In genomic region chr16:57694556-57695377, GRCh38 we compare ENCODE assay signal across 8 cellular contexts. TPM values are rescaled to one million over a fixed set of nuclear protein-coding genes. Genes with fewer than 3 reads are reported as not detected.
DNase-seq lines count a peak whose midpoint lies in the region; ATAC-seq and TF ChIP-seq lines count a peak whose summit lies in the region.

Gene DRC7 (plus strand): TSS chr16:57694806. CDS start chr16:57697950, 3,144 bp downstream.

- peak within 1 kb of the TSS; percentile 55 for H3K4me3 Mint-ChIP-seq in activated naive CD8-positive, alpha-beta T cell treated with anti-CD3 and anti-CD28 coated beads for 36 hours

- peaks cover 14% of the 10 kb centered on the region for H3K4me1 Mint-ChIP-seq in activated naive CD8-positive, alpha-beta T cell treated with anti-CD3 and anti-CD28 coated beads for 36 hours

- DNase-seq in DMS153 (lab: John Stamatoyannopoulos, UW) (peak; percentile 60), HEK293T (ENCODE audit: extremely low spot score) (peak; percentile 70), NCI-H69 (lab: John Stamatoyannopoulos, UW) (peak; percentile 59), heart right ventricle (peak in 1 of 2 donors; percentile 39), trophoblast cell (peak in 1 of 2 donors; percentile 27), GOT3 (lab: John Stamatoyannopoulos, UW) (no peak)
- peak; percentile 14 for DNase-seq in activated naive CD8-positive, alpha-beta T cell treated with anti-CD3 and anti-CD28 coated beads for 36 hours

- peak within 1 kb of the TSS; percentile 16 for H4K8ac ChIP-seq in trophoblast cell (ENCODE audit: low read depth, low read length)

- H3K27me3 ChIP-seq in heart right ventricle (peaks cover 0 to 18% (median 0%) of the 10 kb centered on the region in 7 donors), trophoblast cell (ENCODE audit: insufficient read depth, low read length) (no peaks in the 10 kb centered on the region)

- H3K4me1 ChIP-seq in heart right ventricle (peaks cover 0 to 18% (median 0%) of the 10 kb centered on the region in 9 donors), trophoblast cell (ENCODE audit: control insufficient read depth in 1 of 2, insufficient read depth in 2 of 2, low read length in 2 of 2) (peaks cover 5% of the 10 kb centered on the region in 2 experiments)

- WGBS in heart right ventricle, 2 donors, result 38 to 41% methylated on average over 10 of the region's 10 CpGs
- no CpG with 5 or more reads among the region's 10 CpGs for WGBS in trophoblast cell (ENCODE audit: extremely low coverage, insufficient coverage, insufficient read length)

- no peaks in the 10 kb centered on the region for H3K27me3 Mint-ChIP-seq in activated naive CD8-positive, alpha-beta T cell treated with anti-CD3 and anti-CD28 coated beads for 36 hours

- POLR2A ChIA-PET in HEK293T (lab: Yijun Ruan, JAX), result no interaction called here

- CTCF ChIA-PET in HEK293T (lab: Yijun Ruan, JAX), result no interaction called here

- no peak within 1 kb of the TSS for H2BK12ac ChIP-seq in trophoblast cell (ENCODE audit: low read length)

- H3K9me3 Mint-ChIP-seq in activated naive CD8-positive, alpha-beta T cell treated with anti-CD3 and anti-CD28 coated beads for 36 hours, result no peaks in the 10 kb centered on the region

- H3K4me2 ChIP-seq in trophoblast cell (ENCODE audit: low read length), result peak within 1 kb of the TSS; percentile 75

- H3K4ac ChIP-seq in trophoblast cell (ENCODE audit: low read depth, low read length), result no peak within 1 kb of the TSS

- intact Hi-C loops in heart right ventricle (cut with DNase I), result no loop called here

- ATAC-seq in heart right ventricle, result peak in 7 of 8 donors; percentile 25 to 66 (median 40)
- no peak for ATAC-seq in GM19395 (IDR thresholded peaks at IDR 0.05; ENCODE audit: unreplicated experiment)

- H3K9me3 ChIP-seq in heart right ventricle (no peaks in the 10 kb centered on the region), trophoblast cell (ENCODE audit: insufficient read depth, low read depth, low read length) (peaks cover 2% of the 10 kb centered on the region)

- H3K9ac ChIP-seq in trophoblast cell (ENCODE audit: low read length), result no peak within 1 kb of the TSS

- TF ChIP-seq CTCF in heart right ventricle (IDR thresholded peaks at IDR 0.05), result no peak

- no peaks in the 10 kb centered on the region for H3K36me3 ChIP-seq in heart right ventricle
- no peaks in the 10 kb centered on the region for H3K36me3 ChIP-seq in trophoblast cell (ENCODE audit: control insufficient read depth in 1 of 2, insufficient read depth in 2 of 2, low read length in 2 of 2)

- no peaks in the 10 kb centered on the region for H3K79me2 ChIP-seq in trophoblast cell (ENCODE audit: control insufficient read depth, insufficient read depth, low read length, poor library complexity)

- H3K27ac Mint-ChIP-seq in activated naive CD8-positive, alpha-beta T cell treated with anti-CD3 and anti-CD28 coated beads for 36 hours, result no peak within 1 kb of the TSS

- H3K4me3 ChIP-seq in heart right ventricle (peak within 1 kb of the TSS in 3 of 10 donors; percentile 22 to 36 (median 22)), trophoblast cell (ENCODE audit: low read depth, low read length) (no peak within 1 kb of the TSS)

- H2BK5ac ChIP-seq in trophoblast cell (ENCODE audit: low read depth, low read length, poor library complexity), result no peak within 1 kb of the TSS

- H2BK120ac ChIP-seq in trophoblast cell (ENCODE audit: insufficient read depth, low read length, poor library complexity), result no peak within 1 kb of the TSS

- peak within 1 kb of the TSS; percentile 31 for H2AFZ ChIP-seq in trophoblast cell (ENCODE audit: insufficient read depth, low read length, poor library complexity)

- H3K23ac ChIP-seq in trophoblast cell (ENCODE audit: low read length), result no peak within 1 kb of the TSS

- H3K27ac ChIP-seq in heart right ventricle, result peak within 1 kb of the TSS in 1 of 10 donors; percentile 74
- no peak within 1 kb of the TSS for H3K27ac ChIP-seq in trophoblast cell (ENCODE audit: low read depth, low read length)

- no peak within 1 kb of the TSS for H3K18ac ChIP-seq in trophoblast cell (ENCODE audit: low read length)

- H4K91ac ChIP-seq in trophoblast cell (ENCODE audit: low read depth, low read length), result no peak within 1 kb of the TSS

- H3K36me3 Mint-ChIP-seq in activated naive CD8-positive, alpha-beta T cell treated with anti-CD3 and anti-CD28 coated beads for 36 hours, result no peaks in the 10 kb centered on the region

- peaks cover under 1% of the 10 kb centered on the region for H3K79me1 ChIP-seq in trophoblast cell (ENCODE audit: low read length)

- H4K12ac ChIP-seq in trophoblast cell (ENCODE audit: low read depth, low read length), result no peak within 1 kb of the TSS

- H2AK5ac ChIP-seq in trophoblast cell (ENCODE audit: low read length), result no peak within 1 kb of the TSS

- H3K14ac ChIP-seq in trophoblast cell (ENCODE audit: low read length), result no peak within 1 kb of the TSS

TF ChIP-seq in HEK293T, 16 proteins besides CTCF, POLR2A, EP300 and RAD21:
- TF ChIP-seq FOXA1 (IDR thresholded peaks at IDR 0.05), result no peak
- TF ChIP-seq, protein P1, sequence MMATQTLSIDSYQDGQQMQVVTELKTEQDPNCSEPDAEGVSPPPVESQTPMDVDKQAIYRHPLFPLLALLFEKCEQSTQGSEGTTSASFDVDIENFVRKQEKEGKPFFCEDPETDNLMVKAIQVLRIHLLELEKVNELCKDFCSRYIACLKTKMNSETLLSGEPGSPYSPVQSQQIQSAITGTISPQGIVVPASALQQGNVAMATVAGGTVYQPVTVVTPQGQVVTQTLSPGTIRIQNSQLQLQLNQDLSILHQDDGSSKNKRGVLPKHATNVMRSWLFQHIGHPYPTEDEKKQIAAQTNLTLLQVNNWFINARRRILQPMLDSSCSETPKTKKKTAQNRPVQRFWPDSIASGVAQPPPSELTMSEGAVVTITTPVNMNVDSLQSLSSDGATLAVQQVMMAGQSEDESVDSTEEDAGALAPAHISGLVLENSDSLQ (IDR thresholded peaks at IDR 0.05), result no peak
- TF ChIP-seq LEF1 (IDR thresholded peaks at IDR 0.05; ENCODE audit: borderline replicate concordance), result no peak
- TF ChIP-seq HDGF (IDR thresholded peaks at IDR 0.05; ENCODE audit: borderline replicate concordance), result no peak
- TF ChIP-seq L3MBTL2 (conservative IDR thresholded peaks at IDR 0.05), result no peak
- no peak for TF ChIP-seq ELF4 (IDR thresholded peaks at IDR 0.05)
- no peak for TF ChIP-seq BHLHE40 (IDR thresholded peaks at IDR 0.05; ENCODE audit: borderline replicate concordance)
- no peak for TF ChIP-seq ZNF384 (IDR thresholded peaks at IDR 0.05)
- TF ChIP-seq SUZ12 (IDR thresholded peaks at IDR 0.05), result no peak
TF ChIP-seq in HEK293T: peak in this region for 0.

RNA-seq across cellular contexts. Expression of gene DRC7, which starts in this region (rescaled TPM):
- total RNA-seq in activated naive CD8-positive, alpha-beta T cell treated with anti-CD3 and anti-CD28 coated beads for 36 hours, result not detected
- total RNA-seq in heart right ventricle, result under 1 TPM in 1 of 10 donors, not detected in 9; 0.09 TPM
- polyA plus RNA-seq in heart right ventricle, result not detected
- polyA plus RNA-seq in trophoblast cell (2013), result 0.06 and 0.19 TPM in 2 replicates

Comparison
In these comparisons a context has a peak if more than half of its experiments do, and no peak if none do; other contexts are left out.
1. Peak in DNase-seq in activated naive CD8-positive, alpha-beta T cell treated with anti-CD3 and anti-CD28 coated beads for 36 hours; RNA of the gene not detected or under 1 TPM.
2. Peak in ATAC-seq in heart right ventricle; RNA of the gene not detected or under 1 TPM.